ENCODE assay signal across 8 cellular contexts in the genomic region with DNA sequence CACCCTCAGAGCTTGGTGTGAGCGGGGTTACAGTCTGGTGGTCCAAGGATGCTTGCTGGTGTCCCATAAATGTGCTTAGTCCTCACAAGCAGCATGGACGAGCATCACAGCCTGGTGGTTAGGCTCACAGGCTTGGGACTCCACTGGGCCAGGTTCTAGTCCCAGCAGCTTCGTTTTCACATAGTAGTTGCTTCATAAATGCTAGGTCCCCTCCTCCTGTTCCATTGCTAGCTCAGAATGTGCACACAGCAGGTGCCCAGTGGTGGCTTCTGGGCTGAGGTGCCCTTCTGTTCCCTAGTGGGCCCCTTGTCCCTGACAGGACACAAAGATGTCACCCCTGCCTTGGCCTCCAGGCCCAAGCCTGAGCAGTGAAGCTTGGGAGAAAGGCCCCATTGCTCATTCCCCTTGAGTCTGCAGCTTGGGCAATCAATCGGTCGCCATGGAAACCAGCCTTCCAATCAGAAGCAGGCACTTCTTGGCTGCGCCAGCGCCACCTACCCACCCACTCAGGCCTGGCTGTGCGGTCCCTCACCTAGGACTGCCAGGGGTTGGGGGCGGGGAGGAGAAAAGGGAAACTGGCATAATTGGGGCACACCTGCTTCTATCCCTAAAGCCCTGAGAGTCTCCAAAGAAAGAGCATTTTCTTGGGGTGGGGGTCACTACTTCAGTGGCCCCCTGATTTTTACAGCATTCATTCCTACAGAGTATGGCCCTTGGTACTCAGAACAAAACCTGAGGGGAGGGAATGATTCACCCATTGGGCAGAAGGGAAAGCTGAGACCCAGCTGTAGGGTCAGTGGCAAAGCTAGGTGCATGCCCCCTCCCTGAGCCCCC. TPM values are rescaled to one million over a fixed set of nuclear protein-coding genes. Genes with fewer than 3 reads are reported as not detected.
A peak's percentile ranks its signal among the peaks of the same experiment; 100 is the strongest.
DNase-seq lines count a peak whose midpoint lies in the region; ATAC-seq and TF ChIP-seq lines count a peak whose summit lies in the region.

No MANE protein-coding gene starts in this region.

- H3K9me3 Mint-ChIP-seq in activated CD8-positive, alpha-beta T cell treated with anti-CD3 and anti-CD28 coated beads for 36 hours = no peaks in the 10 kb centered on the region

- H3K4me1 Mint-ChIP-seq in activated CD8-positive, alpha-beta T cell treated with anti-CD3 and anti-CD28 coated beads for 36 hours (ENCODE audit: low read depth) = peaks cover 9% of the 10 kb centered on the region

- peak; percentile 89 for DNase-seq in AG04450 (ENCODE audit: low read depth, low spot score)
- DNase-seq in NCI-H2227 (lab: John Stamatoyannopoulos, UW; ENCODE audit: unreplicated experiment) = peak; percentile 90
- DNase-seq in activated CD8-positive, alpha-beta T cell treated with anti-CD3 and anti-CD28 coated beads for 36 hours = peak; percentile 76
- DNase-seq in iPS DF 6.9 (ENCODE audit: low read depth, low spot score) = peak; percentile 91
- no peak for DNase-seq in DMS79 treated with DMSO at 0.1 percent for 48 hours (lab: John Stamatoyannopoulos, UW)
- no peak for DNase-seq in uterus

- TF ChIP-seq POLR2A in uterus (IDR thresholded peaks at IDR 0.05) = no peak

- no peak overlapping the region for H3K4me3 ChIP-seq in AG04450 (ENCODE audit: low read depth, low read length)
- H3K4me3 ChIP-seq in iPS DF 6.9 (ENCODE audit: low read length) = no peak overlapping the region
- H3K4me3 ChIP-seq in uterus = no peak overlapping the region

- CTCF ChIA-PET in AG04450 (lab: Charles Lee) = interaction anchor here (0.6 to 1.7 kb wide), 7 partner anchors 13 to 142 kb away, joined by 3 to 8 read pairs (median 3); no protein-coding TSS in a partner anchor
- CTCF ChIA-PET in activated CD8-positive, alpha-beta T cell treated with anti-CD3 and anti-CD28 coated beads for 36 hours (lab: Charles Lee) = interaction anchor here (0.9 to 1.9 kb wide), 5 partner anchors 13 to 208 kb away, joined by 3 to 9 read pairs (median 5); no protein-coding TSS in a partner anchor

- POLR2A ChIA-PET in AG04450 (lab: Yijun Ruan, JAX) = interaction anchor here (0.5 kb wide), 1 partner anchor 108 kb away, joined by 4 read pairs; no protein-coding TSS in a partner anchor
- POLR2A ChIA-PET in activated CD8-positive, alpha-beta T cell treated with anti-CD3 and anti-CD28 coated beads for 36 hours (lab: Charles Lee) = interaction anchor here (0.6 kb wide), 1 partner anchor 19 kb away, joined by 3 read pairs; no protein-coding TSS in a partner anchor

- no peaks in the 10 kb centered on the region for H3K36me3 Mint-ChIP-seq in activated CD8-positive, alpha-beta T cell treated with anti-CD3 and anti-CD28 coated beads for 36 hours (ENCODE audit: low read depth)

- H3K4me1 ChIP-seq in iPS DF 6.9 (ENCODE audit: control insufficient read depth, insufficient read depth, low read length) (peaks cover 6% of the 10 kb centered on the region), uterus (no peaks in the 10 kb centered on the region)

- H3K4me3 Mint-ChIP-seq in activated CD8-positive, alpha-beta T cell treated with anti-CD3 and anti-CD28 coated beads for 36 hours = no peak overlapping the region

- no peaks in the 10 kb centered on the region for H3K36me3 ChIP-seq in iPS DF 6.9 (ENCODE audit: control insufficient read depth, insufficient read depth, low read length)
- no peaks in the 10 kb centered on the region for H3K36me3 ChIP-seq in uterus

- ATAC-seq in activated CD8-positive, alpha-beta T cell treated with anti-CD3 and anti-CD28 coated beads for 36 hours = peak; percentile 76
- ATAC-seq in GM19035 (IDR thresholded peaks at IDR 0.05; ENCODE audit: unreplicated experiment) = no peak

- H3K27me3 ChIP-seq in AG04450 (ENCODE audit: control insufficient read depth, insufficient read depth, low read length) = peaks cover 3% of the 10 kb centered on the region
- peaks cover 4% of the 10 kb centered on the region for H3K27me3 ChIP-seq in iPS DF 6.9 (ENCODE audit: control insufficient read depth, insufficient read depth, low read length)
- H3K27me3 ChIP-seq in uterus = peaks cover 6 to 50% of the 10 kb centered on the region in 2 donors

- no peak overlapping the region for H3K27ac Mint-ChIP-seq in activated CD8-positive, alpha-beta T cell treated with anti-CD3 and anti-CD28 coated beads for 36 hours

- H3K27me3 Mint-ChIP-seq in activated CD8-positive, alpha-beta T cell treated with anti-CD3 and anti-CD28 coated beads for 36 hours = peaks cover 49% of the 10 kb centered on the region

- TF ChIP-seq CTCF in AG04450 (IDR thresholded peaks at IDR 0.05; ENCODE audit: low read depth, low read length) = peak; percentile 51
- peak; percentile 36 for TF ChIP-seq CTCF in GM12873 (IDR thresholded peaks at IDR 0.05; ENCODE audit: insufficient read depth, low read depth, low read length, missing control alignments)
- no peak for TF ChIP-seq CTCF in activated CD8-positive, alpha-beta T cell treated with anti-CD3 and anti-CD28 coated beads for 36 hours (IDR thresholded peaks at IDR 0.05)
- TF ChIP-seq CTCF in uterus (IDR thresholded peaks at IDR 0.05) = no peak

- H3K27ac ChIP-seq in AG04450 (ENCODE audit: low read depth, low read length) = peak overlapping the region; percentile 68
- no peak overlapping the region for H3K27ac ChIP-seq in iPS DF 6.9 (ENCODE audit: low read length)
- no peak overlapping the region for H3K27ac ChIP-seq in uterus

- no CpG with 5 or more reads among the region's 9 CpGs for WGBS in iPS DF 6.9 (ENCODE audit: insufficient coverage, insufficient read length)

- peaks cover 5% of the 10 kb centered on the region; the same call in 1 of the 2 replicates for H3K9me3 ChIP-seq in AG04450 (ENCODE audit: control insufficient read depth, insufficient read depth, low read length)
- H3K9me3 ChIP-seq in iPS DF 6.9 (ENCODE audit: control insufficient read depth, insufficient read depth, low read length) = no peaks in the 10 kb centered on the region
- no peaks in the 10 kb centered on the region for H3K9me3 ChIP-seq in uterus

- intact Hi-C loops in activated CD8-positive, alpha-beta T cell treated with anti-CD3 and anti-CD28 coated beads for 36 hours (cut with micrococcal nuclease) = no loop called here
- intact Hi-C loops in uterus (cut with DNase I; ENCODE audit: low total_unique reads) = no loop called here

RNA-seq across cellular contexts. Expression of gene CYTH4, which starts 48.1 kb away (rescaled TPM):
- 0.33 and 0.82 TPM in 2 replicates for polyA plus RNA-seq in AG04450 (2011; rRNA removed)
- polyA minus RNA-seq in AG04450 (2011; rRNA and poly(A)+ RNA removed) = 0.48 and 3.1 TPM in 2 replicates
- total RNA-seq in activated CD8-positive, alpha-beta T cell treated with anti-CD3 and anti-CD28 coated beads for 36 hours = 10 to 100 TPM; 33.2 to 33.4 TPM
- 10 to 100 TPM in 1 of 4 donors, 1 to 10 TPM in 3; 3.8 to 12.2 (median 5.9) TPM for total RNA-seq in uterus

Comparison
In these comparisons a context has a peak if more than half of its experiments do, and no peak if none do; other contexts are left out.
1. DNase-seq: peak in AG04450 (single experiment), NCI-H2227 (single experiment), activated CD8-positive, alpha-beta T cell treated with anti-CD3 and anti-CD28 coated beads for 36 hours (single experiment) and iPS DF 6.9 (single experiment); none in DMS79 treated with DMSO at 0.1 percent for 48 hours (single experiment) and uterus (0 of 2).
2. CTCF ChIP-seq: peak in AG04450 (single experiment) and GM12873 (single experiment); none in activated CD8-positive, alpha-beta T cell treated with anti-CD3 and anti-CD28 coated beads for 36 hours (single experiment) and uterus (0 of 4).